ENCODE assay signal across 28 cellular contexts in genomic region chr2:190156750-190157277, GRCh38.
"Had no signal": no experiment of that assay in that cellular context is flagged by ENCODE, and none has a peak within 500 bp of the region (broad histone marks: within the 10 kb centered on the region; RNA-seq: fewer than 3 reads in every experiment).

No MANE protein-coding gene starts in this region.

- H3K4me1 Mint-ChIP-seq: activated naive CD4-positive, alpha-beta T cell treated with anti-CD3 and anti-CD28 coated beads, Interleukin-2, amount 50 U/mL, for 24 hours; activated naive CD8-positive, alpha-beta T cell treated with anti-CD3 and anti-CD28 coated beads, Interleukin-2, amount 50 U/mL, for 24 hours; immature natural killer cell; naive thymus-derived CD4-positive, alpha-beta T cell had no signal

- H3K27me3 Mint-ChIP-seq: activated B cell treated with CpG ODN at 0.5 μM for 24 hours; activated CD8-positive, alpha-beta T cell treated with anti-CD3 and anti-CD28 coated beads for 36 hours; activated naive CD4-positive, alpha-beta T cell treated with anti-CD3 and anti-CD28 coated beads, Interleukin-2, amount 50 U/mL, for 24 hours; activated naive CD8-positive, alpha-beta T cell treated with anti-CD3 and anti-CD28 coated beads, Interleukin-2, amount 50 U/mL, for 24 hours; naive thymus-derived CD4-positive, alpha-beta T cell; progenitor cell of endocrine pancreas had no signal

- H3K27me3 ChIP-seq: ovary, sigmoid colon, suprapubic skin, tibial artery had no signal

- H3K9me3 Mint-ChIP-seq: activated CD8-positive, alpha-beta T cell treated with anti-CD3 and anti-CD28 coated beads for 36 hours; activated T-helper 2 cell treated with anti-CD3 and anti-CD28 coated beads, Interferon-gamma antibody, Interleukin-2, Interleukin-4, amounts not matched to agents 10 μg/mL and 5 μg/mL and 100 μg/mL, durations not matched to agents 14 hours and 24 hours and 36 hours; immature natural killer cell had no signal

- DNase-seq: activated B cell treated with CpG ODN at 0.5 μM for 24 hours; activated CD4-positive, alpha-beta T cell treated with anti-CD3 and anti-CD28 coated beads, Interleukin-2, amount 50 U/mL, for 1 hour; activated CD8-positive, alpha-beta T cell treated with anti-CD3 and anti-CD28 coated beads for 36 hours; activated naive CD8-positive, alpha-beta T cell treated with anti-CD3 and anti-CD28 coated beads, Interleukin-2, amount 50 U/mL, for 24 hours; activated T-cell treated with anti-CD3 and anti-CD28 coated beads, Interleukin-2, amount 50 U/mL, for 48 hours; amygdala; caudate nucleus; cortex of kidney; foreskin fibroblast; head of caudate nucleus; hypothalamus; immature natural killer cell; kidney; left colon; midbrain; naive thymus-derived CD4-positive, alpha-beta T cell; ovary; sigmoid colon; small intestine; stimulated activated CD4-positive, alpha-beta T cell treated with anti-CD3 and anti-CD28 coated beads, Interleukin-4, amount 100 ng/mL, for 24 hours; stimulated activated naive CD4-positive, alpha-beta T cell; tibial artery had no signal

- H3K4me3 ChIP-seq: ovary, sigmoid colon, suprapubic skin, tibial artery had no signal

- H3K36me3 ChIP-seq: ovary, sigmoid colon, suprapubic skin, tibial artery had no signal

- H3K27ac ChIP-seq: ovary, sigmoid colon, suprapubic skin, tibial artery had no signal

- H3K9me3 ChIP-seq: ovary, sigmoid colon, suprapubic skin, tibial artery had no signal

- FAIRE-seq: endothelial cell of umbilical vein had no signal

- H3K27ac Mint-ChIP-seq: activated CD8-positive, alpha-beta T cell treated with anti-CD3 and anti-CD28 coated beads for 36 hours; activated naive CD4-positive, alpha-beta T cell treated with anti-CD3 and anti-CD28 coated beads, Interleukin-2, amount 50 U/mL, for 24 hours; activated naive CD8-positive, alpha-beta T cell treated with anti-CD3 and anti-CD28 coated beads, Interleukin-2, amount 50 U/mL, for 24 hours; activated T-helper 2 cell treated with anti-CD3 and anti-CD28 coated beads, Interferon-gamma antibody, Interleukin-2, Interleukin-4, amounts not matched to agents 10 μg/mL and 5 μg/mL and 100 μg/mL, durations not matched to agents 14 hours and 24 hours and 36 hours; immature natural killer cell; naive thymus-derived CD4-positive, alpha-beta T cell; progenitor cell of endocrine pancreas had no signal

- ATAC-seq: activated CD8-positive, alpha-beta T cell treated with anti-CD3 and anti-CD28 coated beads for 36 hours; activated naive CD8-positive, alpha-beta T cell treated with anti-CD3 and anti-CD28 coated beads, Interleukin-2, amount 50 U/mL, for 24 hours; esophagus mucosa; left colon; naive thymus-derived CD4-positive, alpha-beta T cell had no signal

- H3K4me3 Mint-ChIP-seq: activated B cell treated with CpG ODN at 0.5 μM for 24 hours; activated CD8-positive, alpha-beta T cell treated with anti-CD3 and anti-CD28 coated beads for 36 hours; activated naive CD4-positive, alpha-beta T cell treated with anti-CD3 and anti-CD28 coated beads, Interleukin-2, amount 50 U/mL, for 24 hours; activated naive CD8-positive, alpha-beta T cell treated with anti-CD3 and anti-CD28 coated beads, Interleukin-2, amount 50 U/mL, for 24 hours; immature natural killer cell; naive thymus-derived CD4-positive, alpha-beta T cell had no signal
